In the genomic region with DNA sequence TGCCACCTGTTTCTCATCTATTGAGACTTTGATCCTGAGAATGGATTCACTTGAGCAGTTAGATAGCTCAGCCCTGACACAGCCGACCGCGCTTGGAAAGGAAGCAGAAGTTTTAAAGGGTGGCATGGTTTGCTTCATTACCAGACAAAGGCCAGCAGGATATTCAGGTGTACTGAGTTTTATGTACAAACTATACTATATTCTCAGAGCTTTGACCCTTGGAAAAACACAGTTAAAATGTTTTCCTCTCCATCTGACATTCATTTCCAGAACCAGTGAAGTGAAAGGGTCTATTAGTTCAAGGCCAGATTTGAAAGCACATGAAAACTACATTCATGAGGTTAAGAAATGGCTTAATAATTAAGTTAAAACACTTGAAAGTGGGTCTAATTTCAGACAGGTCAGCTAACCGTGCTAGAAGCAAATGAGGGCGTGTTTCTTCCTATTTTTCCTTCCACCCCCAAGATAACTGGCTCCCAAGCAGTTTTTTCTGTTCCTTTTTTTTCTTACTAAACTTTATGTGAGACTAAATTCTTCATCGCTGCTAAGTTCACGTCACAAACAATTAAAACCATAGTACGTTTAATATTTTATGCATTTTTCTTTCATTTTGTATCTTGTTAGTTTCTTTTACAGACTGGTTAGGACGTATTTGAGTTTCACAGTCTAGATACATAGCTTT, we compare ENCODE assay signal across 1 cellular context.
TF ChIP-seq lines count a peak whose summit lies in the region.

No MANE protein-coding gene starts in this region.

TF ChIP-seq in GM12878, 131 proteins besides CTCF, POLR2A, EP300 and RAD21 (continued from another document):
- TF ChIP-seq, protein P1, sequence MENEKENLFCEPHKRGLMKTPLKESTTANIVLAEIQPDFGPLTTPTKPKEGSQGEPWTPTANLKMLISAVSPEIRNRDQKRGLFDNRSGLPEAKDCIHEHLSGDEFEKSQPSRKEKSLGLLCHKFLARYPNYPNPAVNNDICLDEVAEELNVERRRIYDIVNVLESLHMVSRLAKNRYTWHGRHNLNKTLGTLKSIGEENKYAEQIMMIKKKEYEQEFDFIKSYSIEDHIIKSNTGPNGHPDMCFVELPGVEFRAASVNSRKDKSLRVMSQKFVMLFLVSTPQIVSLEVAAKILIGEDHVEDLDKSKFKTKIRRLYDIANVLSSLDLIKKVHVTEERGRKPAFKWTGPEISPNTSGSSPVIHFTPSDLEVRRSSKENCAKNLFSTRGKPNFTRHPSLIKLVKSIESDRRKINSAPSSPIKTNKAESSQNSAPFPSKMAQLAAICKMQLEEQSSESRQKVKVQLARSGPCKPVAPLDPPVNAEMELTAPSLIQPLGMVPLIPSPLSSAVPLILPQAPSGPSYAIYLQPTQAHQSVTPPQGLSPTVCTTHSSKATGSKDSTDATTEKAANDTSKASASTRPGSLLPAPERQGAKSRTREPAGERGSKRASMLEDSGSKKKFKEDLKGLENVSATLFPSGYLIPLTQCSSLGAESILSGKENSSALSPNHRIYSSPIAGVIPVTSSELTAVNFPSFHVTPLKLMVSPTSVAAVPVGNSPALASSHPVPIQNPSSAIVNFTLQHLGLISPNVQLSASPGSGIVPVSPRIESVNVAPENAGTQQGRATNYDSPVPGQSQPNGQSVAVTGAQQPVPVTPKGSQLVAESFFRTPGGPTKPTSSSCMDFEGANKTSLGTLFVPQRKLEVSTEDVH (IDR thresholded peaks at IDR 0.05; ENCODE audit: low read depth, partially characterized antibody), result no peak
- TF ChIP-seq BHLHE40 (IDR thresholded peaks at IDR 0.05; ENCODE audit: borderline replicate concordance in 1 of 2, low read depth in 2 of 2, low read length in 1 of 2), result peak in 1 of 2 experiments; percentile 39; a peak in 1 of 4 replicates
- TF ChIP-seq, protein P2, sequence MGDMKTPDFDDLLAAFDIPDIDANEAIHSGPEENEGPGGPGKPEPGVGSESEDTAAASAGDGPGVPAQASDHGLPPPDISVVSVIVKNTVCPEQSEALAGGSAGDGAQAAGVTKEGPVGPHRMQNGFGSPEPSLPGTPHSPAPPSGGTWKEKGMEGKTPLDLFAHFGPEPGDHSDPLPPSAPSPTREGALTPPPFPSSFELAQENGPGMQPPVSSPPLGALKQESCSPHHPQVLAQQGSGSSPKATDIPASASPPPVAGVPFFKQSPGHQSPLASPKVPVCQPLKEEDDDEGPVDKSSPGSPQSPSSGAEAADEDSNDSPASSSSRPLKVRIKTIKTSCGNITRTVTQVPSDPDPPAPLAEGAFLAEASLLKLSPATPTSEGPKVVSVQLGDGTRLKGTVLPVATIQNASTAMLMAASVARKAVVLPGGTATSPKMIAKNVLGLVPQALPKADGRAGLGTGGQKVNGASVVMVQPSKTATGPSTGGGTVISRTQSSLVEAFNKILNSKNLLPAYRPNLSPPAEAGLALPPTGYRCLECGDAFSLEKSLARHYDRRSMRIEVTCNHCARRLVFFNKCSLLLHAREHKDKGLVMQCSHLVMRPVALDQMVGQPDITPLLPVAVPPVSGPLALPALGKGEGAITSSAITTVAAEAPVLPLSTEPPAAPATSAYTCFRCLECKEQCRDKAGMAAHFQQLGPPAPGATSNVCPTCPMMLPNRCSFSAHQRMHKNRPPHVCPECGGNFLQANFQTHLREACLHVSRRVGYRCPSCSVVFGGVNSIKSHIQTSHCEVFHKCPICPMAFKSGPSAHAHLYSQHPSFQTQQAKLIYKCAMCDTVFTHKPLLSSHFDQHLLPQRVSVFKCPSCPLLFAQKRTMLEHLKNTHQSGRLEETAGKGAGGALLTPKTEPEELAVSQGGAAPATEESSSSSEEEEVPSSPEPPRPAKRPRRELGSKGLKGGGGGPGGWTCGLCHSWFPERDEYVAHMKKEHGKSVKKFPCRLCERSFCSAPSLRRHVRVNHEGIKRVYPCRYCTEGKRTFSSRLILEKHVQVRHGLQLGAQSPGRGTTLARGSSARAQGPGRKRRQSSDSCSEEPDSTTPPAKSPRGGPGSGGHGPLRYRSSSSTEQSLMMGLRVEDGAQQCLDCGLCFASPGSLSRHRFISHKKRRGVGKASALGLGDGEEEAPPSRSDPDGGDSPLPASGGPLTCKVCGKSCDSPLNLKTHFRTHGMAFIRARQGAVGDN (IDR thresholded peaks at IDR 0.05), result peak; percentile 8; the same call in 1 of the 2 replicates
- TF ChIP-seq HDAC6 (IDR thresholded peaks at IDR 0.05; ENCODE audit: unreplicated experiment), result no peak
- TF ChIP-seq RELB (IDR thresholded peaks at IDR 0.05; ENCODE audit: low read depth), result peak; percentile 43; the same call in 1 of the 2 replicates
- TF ChIP-seq ZNF384 (IDR thresholded peaks at IDR 0.05; ENCODE audit: borderline replicate concordance, low read depth, low read length), result peak; percentile 68
- TF ChIP-seq FOS (IDR thresholded peaks at IDR 0.05; ENCODE audit: borderline replicate concordance, extremely low read depth, insufficient read length), result no peak
- TF ChIP-seq IKZF1 (conservative IDR thresholded peaks at IDR 0.05), result peak; percentile 37; the same call in 1 of the 2 replicates
- peak; percentile 42 to 70; a peak in 2 of 4 replicates for TF ChIP-seq IKZF2 (IDR thresholded peaks at IDR 0.05)
